ENCODE assay signal across 21 cellular contexts in the genomic region with DNA sequence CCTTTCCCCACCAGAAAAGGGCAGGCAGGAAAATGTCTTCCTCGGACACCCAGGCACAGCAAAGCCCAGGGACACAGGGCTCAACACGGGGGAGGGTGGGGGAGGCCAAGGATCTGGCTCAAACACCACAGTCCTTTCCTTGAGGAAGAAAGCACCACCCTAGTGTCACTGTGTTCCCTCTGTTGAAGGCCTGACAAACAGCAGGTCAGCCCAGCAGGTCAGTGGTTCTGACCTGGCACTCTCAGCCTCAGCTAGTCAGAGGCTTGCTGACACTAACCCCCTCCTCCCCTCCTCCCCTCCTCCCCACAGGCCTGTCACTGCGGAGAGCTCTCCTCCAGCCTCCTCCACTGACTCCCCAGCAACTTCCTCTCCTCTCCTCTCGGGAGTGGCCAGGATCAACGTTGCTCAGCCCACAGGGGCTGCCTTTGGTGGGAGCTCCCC.
A peak's percentile ranks its signal among the peaks of the same experiment; 100 is the strongest.
DNase-seq lines count a peak whose midpoint lies in the region; ATAC-seq, FAIRE-seq and TF ChIP-seq lines count a peak whose summit lies in the region.
"Had no signal": no experiment of that assay in that cellular context is flagged by ENCODE, and none has a peak within 500 bp of the region (broad histone marks: within the 10 kb centered on the region; RNA-seq: fewer than 3 reads in every experiment).

No MANE protein-coding gene starts in this region.

- peak overlapping the region; percentile 77 for H3K27ac Mint-ChIP-seq in astrocyte (ENCODE audit: unreplicated experiment)
- H3K27ac Mint-ChIP-seq: CD8-positive, alpha-beta T cell; stimulated activated naive CD8-positive, alpha-beta T cell treated with anti-CD3 and anti-CD28 coated beads, Interleukin-15, Interleukin-2, amounts not matched to agents 100 ng/mL and 50 ng/mL, for 24 hours had no signal

- H2AFZ ChIP-seq in HepG2 (ENCODE audit: low read length) (no peak overlapping the region), astrocyte (ENCODE audit: low read depth, low read length) (no peak overlapping the region)

- TF ChIP-seq RAD21 in liver (IDR thresholded peaks at IDR 0.05) (no peak), HepG2 (CRISPR knock-in tag; IDR thresholded peaks at IDR 0.05) (no peak)

- TF ChIP-seq EP300 in HepG2 (IDR thresholded peaks at IDR 0.05; ENCODE audit: low read depth in 2 of 2, low read length in 2 of 2) (no peak), HepG2 (CRISPR knock-in tag; IDR thresholded peaks at IDR 0.05; ENCODE audit: borderline replicate concordance) (no peak)

- H3K4me3 ChIP-seq in liver (ENCODE audit: low read depth in 1 of 3, low read length in 3 of 3) (no peak overlapping the region), HepG2 (replicated peaks in 1 of 3; ENCODE audit: insufficient read depth in 1 of 3, low read depth in 2 of 3, low read length in 3 of 3) (no peak overlapping the region), astrocyte (ENCODE audit: insufficient read depth, low read depth, low read length) (no peak overlapping the region)
- H3K4me3 ChIP-seq: body of pancreas, colonic mucosa, lower lobe of right lung, uterus had no signal

- 57% methylated on average over 5 of the region's 5 CpGs for WGBS in liver
- WGBS in HepG2 (ENCODE audit: low lambda C conversion rate): 1% methylated on average over 5 of the region's 5 CpGs

- DNase-seq in HepG2 (ENCODE audit: low spot score) (no peak), astrocyte (ENCODE audit: low read depth) (no peak), mucosa of gallbladder (ENCODE audit: low spot score) (peak; percentile 7), NCI-H1694 treated with DMSO at 0.1 percent for 48 hours (lab: John Stamatoyannopoulos, UW) (no peak), NCI-H510A treated with DMSO at 0.1 percent for 48 hours (lab: John Stamatoyannopoulos, UW) (no peak)
- DNase-seq in activated CD4-positive, alpha-beta T cell treated with anti-CD3 and anti-CD28 coated beads, Interleukin-2, amount 50 U/mL, for 48 hours: no peak
- DNase-seq: activated naive CD4-positive, alpha-beta T cell treated with anti-CD3 and anti-CD28 coated beads, Interleukin-2, amount 50 U/mL, for 16 hours; colonic mucosa; lower lobe of right lung; naive thymus-derived CD8-positive, alpha-beta T cell; NCI-H187 treated with DMSO at 0.1 percent for 48 hours; uterus had no signal

- H3K27ac ChIP-seq in liver (ENCODE audit: low read depth in 1 of 2, low read length in 2 of 2) (no peak overlapping the region), HepG2 (ENCODE audit: extremely low read length, insufficient read depth, low read length) (no peak overlapping the region), astrocyte (ENCODE audit: low read depth, low read length) (no peak overlapping the region)
- H3K27ac ChIP-seq: body of pancreas, colonic mucosa, lower lobe of right lung had no signal

- peaks cover 15% of the 10 kb centered on the region for H3K27me3 Mint-ChIP-seq in astrocyte (ENCODE audit: low read depth, unreplicated experiment)
- H3K27me3 Mint-ChIP-seq: stimulated activated naive CD8-positive, alpha-beta T cell treated with anti-CD3 and anti-CD28 coated beads, Interleukin-15, Interleukin-2, amounts not matched to agents 100 ng/mL and 50 ng/mL, for 24 hours had no signal

- H3K36me3 Mint-ChIP-seq in astrocyte (ENCODE audit: low read depth, unreplicated experiment): no peaks in the 10 kb centered on the region
- H3K36me3 Mint-ChIP-seq: CD8-positive, alpha-beta T cell; naive thymus-derived CD8-positive, alpha-beta T cell had no signal

- H3K9ac ChIP-seq in liver (ENCODE audit: low read depth in 1 of 2, low read length in 2 of 2): no peak overlapping the region
- H3K9ac ChIP-seq in HepG2 (ENCODE audit: insufficient read depth, low read depth, low read length): no peak overlapping the region
- H3K9ac ChIP-seq in astrocyte (ENCODE audit: low read length): no peak overlapping the region

- no peaks in the 10 kb centered on the region for H4K20me1 ChIP-seq in HepG2 (ENCODE audit: insufficient read depth, low read length)
- H4K20me1 ChIP-seq in astrocyte (ENCODE audit: insufficient read depth, low read length): no peaks in the 10 kb centered on the region

- H3K79me2 ChIP-seq in HepG2 (ENCODE audit: insufficient read depth, low read length) (no peaks in the 10 kb centered on the region), astrocyte (ENCODE audit: insufficient read depth, low read length) (no peaks in the 10 kb centered on the region)

- TF ChIP-seq CTCF in liver (IDR thresholded peaks at IDR 0.05; ENCODE audit: low read depth, low read length, missing input control): no peak
- no peak for TF ChIP-seq CTCF in HepG2 (CRISPR knock-in tag; IDR thresholded peaks at IDR 0.05)
- no peak for TF ChIP-seq CTCF in astrocyte (IDR thresholded peaks at IDR 0.05; ENCODE audit: insufficient read depth, low read depth, low read length)

- BruUV-seq in HepG2 (replicated peaks; lab: Mats Ljungman, UMichigan): no TSS peak

- no peak overlapping the region for H3K4me2 ChIP-seq in HepG2 (ENCODE audit: low read depth, low read length)
- H3K4me2 ChIP-seq in astrocyte (ENCODE audit: low read length): no peak overlapping the region

- CTCF ChIA-PET in HepG2 (lab: Yijun Ruan, JAX; ENCODE audit: low intra/inter-chr PET ratio, low total read pairs): no interaction called here

- no peaks in the 10 kb centered on the region for H3K9me3 Mint-ChIP-seq in astrocyte (ENCODE audit: unreplicated experiment)
- H3K9me3 Mint-ChIP-seq: CD8-positive, alpha-beta T cell; naive thymus-derived CD8-positive, alpha-beta T cell; stimulated activated naive CD8-positive, alpha-beta T cell treated with anti-CD3 and anti-CD28 coated beads, Interleukin-15, Interleukin-2, amounts not matched to agents 100 ng/mL and 50 ng/mL, for 24 hours; T-helper 1 cell treated with Interleukin-12 subunit alpha and Interleukin-12 subunit beta and Interleukin-4 antibody, amounts not matched to agents 30 μg/mL and 1 μg/mL, for 36 hours had no signal

- POLR2A ChIA-PET in HepG2 (lab: Yijun Ruan, JAX): no interaction called here

- TF ChIP-seq POLR2A in HepG2 (IDR thresholded peaks at IDR 0.05; ENCODE audit: insufficient read depth in 1 of 2, low read depth in 2 of 2, low read length in 2 of 2): no peak

- H3K4me1 Mint-ChIP-seq in astrocyte (ENCODE audit: low read depth, unreplicated experiment): peaks cover 12% of the 10 kb centered on the region
- H3K4me1 Mint-ChIP-seq: naive thymus-derived CD8-positive, alpha-beta T cell had no signal

- H3K4me3 Mint-ChIP-seq in astrocyte (ENCODE audit: unreplicated experiment): no peak overlapping the region
- H3K4me3 Mint-ChIP-seq: CD8-positive, alpha-beta T cell; naive thymus-derived CD8-positive, alpha-beta T cell; stimulated activated naive CD8-positive, alpha-beta T cell treated with anti-CD3 and anti-CD28 coated beads, Interleukin-15, Interleukin-2, amounts not matched to agents 100 ng/mL and 50 ng/mL, for 24 hours; T-helper 1 cell treated with Interleukin-12 subunit alpha and Interleukin-12 subunit beta and Interleukin-4 antibody, amounts not matched to agents 30 μg/mL and 1 μg/mL, for 36 hours had no signal

- no peak for ATAC-seq in HepG2
- no peak for ATAC-seq in HG02981 (IDR thresholded peaks at IDR 0.05; ENCODE audit: unreplicated experiment)
- ATAC-seq: activated CD4-positive, CD25-positive, alpha-beta regulatory T cell treated with anti-CD3 and anti-CD28 coated beads, Interleukin-2, amount 50 U/mL, for 24 hours; body of pancreas; CD8-positive, alpha-beta T cell; lower lobe of right lung; naive thymus-derived CD8-positive, alpha-beta T cell had no signal

- H3K4me1 ChIP-seq in liver (ENCODE audit: control insufficient read depth in 4 of 4, insufficient read depth in 4 of 4, low read length in 3 of 4): no peaks in the 10 kb centered on the region
- no peaks in the 10 kb centered on the region for H3K4me1 ChIP-seq in HepG2 (ENCODE audit: insufficient read depth, low read length)
- peaks cover 29% of the 10 kb centered on the region for H3K4me1 ChIP-seq in astrocyte (ENCODE audit: insufficient read depth, low read length)
- H3K4me1 ChIP-seq: colonic mucosa, lower lobe of right lung had no signal

- H3K36me3 ChIP-seq in liver (ENCODE audit: control insufficient read depth in 4 of 4, insufficient read depth in 3 of 4, low read depth in 1 of 4, low read length in 3 of 4) (no peaks in the 10 kb centered on the region), HepG2 (replicated peaks in 1 of 2; ENCODE audit: control insufficient read depth in 1 of 2, insufficient read depth in 2 of 2, low read length in 2 of 2) (no peaks in the 10 kb centered on the region), astrocyte (ENCODE audit: insufficient read depth, low read length) (no peaks in the 10 kb centered on the region)
- H3K36me3 ChIP-seq: colonic mucosa, lower lobe of right lung, uterus had no signal

- FAIRE-seq in HepG2 (lab: Jason Lieb, UNC): no peak
- FAIRE-seq in astrocyte (lab: Jason Lieb, UNC): no peak
- FAIRE-seq: frontal cortex, GM19239 had no signal

- intact Hi-C loops in HepG2 (cut with micrococcal nuclease; ENCODE audit: unreplicated experiment): no loop called here

- no peaks in the 10 kb centered on the region for H3K9me3 ChIP-seq in liver (ENCODE audit: control insufficient read depth in 4 of 4, low read length in 3 of 4)
- H3K9me3 ChIP-seq in HepG2 (ENCODE audit: low read length): no peaks in the 10 kb centered on the region
- no peaks in the 10 kb centered on the region for H3K9me3 ChIP-seq in astrocyte (ENCODE audit: insufficient read depth, low read depth, low read length)
- H3K9me3 ChIP-seq: body of pancreas, colonic mucosa, lower lobe of right lung, uterus had no signal

- in situ Hi-C loops in HepG2 (cut with HindIII; ENCODE audit: extremely low pct_ligation_motif_present, low pct_unique_long_range_greater_than_20kb): loop anchor here (25.0 kb wide), 1 partner anchor 690 kb away; the partner anchor contains the start of genes TSPO2 and UNC5CL

- H3K27me3 ChIP-seq in liver (ENCODE audit: control insufficient read depth in 4 of 4, insufficient read depth in 4 of 4, low read length in 3 of 4) (no peaks in the 10 kb centered on the region), HepG2 (ENCODE audit: control insufficient read depth in 1 of 2, insufficient read depth in 2 of 2, low read length in 2 of 2) (peaks cover 0 to 1% of the 10 kb centered on the region in 2 experiments; a peak in 1 of 5 replicates), astrocyte (ENCODE audit: insufficient read depth, low read length) (no peaks in the 10 kb centered on the region)
- H3K27me3 ChIP-seq: body of pancreas, colonic mucosa, uterus had no signal

TF ChIP-seq in liver, 16 proteins besides CTCF, POLR2A, EP300 and RAD21 (continues in another document):
- TF ChIP-seq GABPA (IDR thresholded peaks at IDR 0.05 in 1 of 2, conservative IDR thresholded peaks at IDR 0.05 in 1 of 2): no peak
- TF ChIP-seq, protein P1, sequence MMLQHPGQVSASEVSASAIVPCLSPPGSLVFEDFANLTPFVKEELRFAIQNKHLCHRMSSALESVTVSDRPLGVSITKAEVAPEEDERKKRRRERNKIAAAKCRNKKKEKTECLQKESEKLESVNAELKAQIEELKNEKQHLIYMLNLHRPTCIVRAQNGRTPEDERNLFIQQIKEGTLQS (IDR thresholded peaks at IDR 0.05): no peak

TF ChIP-seq in HepG2, 621 proteins besides CTCF, POLR2A, EP300 and RAD21 (continues in another document):
- TF ChIP-seq ZNF33B (CRISPR knock-in tag; IDR thresholded peaks at IDR 0.05) (no peak), ZNF83 (CRISPR knock-in tag; IDR thresholded peaks at IDR 0.05; ENCODE audit: borderline replicate concordance) (no peak)
